In the genomic region with DNA sequence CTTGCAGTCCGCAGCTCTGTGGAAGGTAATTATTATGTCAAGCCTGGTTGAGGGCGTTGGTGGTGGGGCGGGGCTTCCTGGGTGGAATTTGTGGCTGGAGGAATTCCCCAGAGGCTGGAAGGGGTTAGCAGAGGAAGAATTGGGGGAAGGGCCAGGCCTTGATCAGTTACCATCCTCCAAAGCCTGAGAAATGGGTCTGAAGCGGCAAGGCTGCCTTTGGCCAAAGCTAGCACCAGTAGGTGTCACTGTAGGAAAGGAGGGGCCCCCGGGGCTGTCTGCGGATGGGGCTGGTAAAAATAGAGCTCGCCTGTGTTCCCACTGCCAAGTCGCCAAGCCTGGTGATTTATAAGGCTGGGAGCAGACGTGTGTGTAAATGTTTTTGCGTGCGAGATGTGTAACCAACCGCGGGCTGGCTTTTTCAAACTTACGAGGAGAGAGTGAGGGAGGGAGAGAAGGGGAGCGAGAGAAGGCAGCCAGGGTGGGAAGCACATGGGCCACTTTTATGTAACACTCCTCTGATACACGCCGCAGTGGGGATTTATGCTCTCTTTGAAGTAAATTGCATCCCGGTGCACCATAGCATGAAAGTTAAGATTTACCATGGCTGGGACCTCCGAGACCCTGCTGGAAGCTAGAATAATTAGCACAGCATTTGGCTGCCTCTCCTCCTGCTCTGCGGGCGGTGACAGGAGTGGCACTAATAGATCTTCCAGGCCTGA, we compare ENCODE assay signal across 8 cellular contexts.
A peak's percentile ranks its signal among the peaks of the same experiment; 100 is the strongest.
DNase-seq lines count a peak whose midpoint lies in the region; ATAC-seq and TF ChIP-seq lines count a peak whose summit lies in the region.

No MANE protein-coding gene starts in this region.

- H3K27ac Mint-ChIP-seq in activated naive CD8-positive, alpha-beta T cell: peak overlapping the region; percentile 72

- H3K36me3 Mint-ChIP-seq in activated naive CD8-positive, alpha-beta T cell: no peaks in the 10 kb centered on the region

- H3K27me3 ChIP-seq in HL-60 (ENCODE audit: insufficient read depth, poor library complexity, severe bottlenecking) (no peaks in the 10 kb centered on the region), heart left ventricle (peaks cover 0 to 35% (median 0%) of the 10 kb centered on the region in 9 donors), aorta (ENCODE audit: control insufficient read depth in 1 of 2, insufficient read depth in 2 of 2, low read length in 1 of 2) (no peaks in the 10 kb centered on the region)

- peaks cover 5% of the 10 kb centered on the region for H3K4me1 Mint-ChIP-seq in activated naive CD8-positive, alpha-beta T cell (ENCODE audit: low read depth)

- H3K4me3 ChIP-seq in HL-60 (replicated peaks; ENCODE audit: insufficient read depth, low read length) (no peak overlapping the region), heart left ventricle (no peak overlapping the region), aorta (ENCODE audit: low read length in 2 of 2) (no peak overlapping the region)

- DNase-seq in COLO668 (lab: John Stamatoyannopoulos, UW; ENCODE audit: unreplicated experiment) (peak; percentile 59), HL-60 (ENCODE audit: low read depth in 1 of 2, low spot score in 1 of 2) (peak in 1 of 2 experiments; percentile 55), SK-N-DZ (ENCODE audit: low spot score) (peak; percentile 64), heart left ventricle (peak; percentile 64 to 78 (median 77)), posterior cingulate gyrus (peak; percentile 33 to 94 (median 60)), aorta (peak; percentile 84 to 88)

- H3K27ac ChIP-seq in HL-60 (replicated peaks) (no peak overlapping the region), heart left ventricle (peak overlapping the region in 5 of 12 donors; percentile 34 to 48 (median 38)), aorta (ENCODE audit: low read depth in 1 of 2, low read length in 2 of 2) (peak overlapping the region in 1 of 2 donors; percentile 81)

- no peaks in the 10 kb centered on the region for H3K27me3 Mint-ChIP-seq in activated naive CD8-positive, alpha-beta T cell

- peaks cover 0 to 29% (median 10%) of the 10 kb centered on the region in 12 donors for H3K4me1 ChIP-seq in heart left ventricle
- H3K4me1 ChIP-seq in aorta (ENCODE audit: control insufficient read depth in 1 of 2, insufficient read depth in 2 of 2, low read length in 2 of 2): peaks cover 0 to under 1% of the 10 kb centered on the region in 2 donors

- no peaks in the 10 kb centered on the region for H3K9me3 Mint-ChIP-seq in activated naive CD8-positive, alpha-beta T cell (ENCODE audit: low read depth)

- TF ChIP-seq POLR2A in heart left ventricle (IDR thresholded peaks at IDR 0.05): no peak

- H3K9me3 ChIP-seq in heart left ventricle: peaks cover 0 to 8% (median 0%) of the 10 kb centered on the region in 12 donors
- no peaks in the 10 kb centered on the region for H3K9me3 ChIP-seq in aorta (ENCODE audit: control insufficient read depth, low read length)

- intact Hi-C loops in heart left ventricle (cut with DNase I): loop anchor here (5.0 to 10.0 kb wide), 11 partner anchors 74 to 536 kb away; a partner anchor contains a TSS
- intact Hi-C loops in posterior cingulate gyrus (cut with DNase I): no loop called here
- intact Hi-C loops in aorta (cut with DNase I): loop anchor here (5.0 to 10.0 kb wide), 6 partner anchors 76 to 536 kb away; no protein-coding TSS in a partner anchor

- no peaks in the 10 kb centered on the region for H3K36me3 ChIP-seq in heart left ventricle
- H3K36me3 ChIP-seq in aorta (ENCODE audit: control insufficient read depth in 1 of 2, insufficient read depth in 2 of 2, low read length in 1 of 2): no peaks in the 10 kb centered on the region

- TF ChIP-seq CTCF in HL-60 (IDR thresholded peaks at IDR 0.05; ENCODE audit: insufficient read depth, low read length): peak; percentile 10
- peak; percentile 36 to 71 (median 58) for TF ChIP-seq CTCF in heart left ventricle (IDR thresholded peaks at IDR 0.05)

- 14 to 34% (median 23%) methylated on average over 21 of the region's 21 CpGs for WGBS in heart left ventricle, 4 donors
- 4 to 15% methylated on average over 21 of the region's 21 CpGs for WGBS in aorta, 2 donors

- H3K4me3 Mint-ChIP-seq in activated naive CD8-positive, alpha-beta T cell: no peak overlapping the region

- peak; percentile 69 to 90 (median 82) for ATAC-seq in heart left ventricle
- peak; percentile 84 for ATAC-seq in aorta (ENCODE audit: low FRiP score)
- ATAC-seq in HG03457 (IDR thresholded peaks at IDR 0.05; ENCODE audit: unreplicated experiment): no peak
